ENCODE assay signal across 18 cellular contexts in genomic region chr2:64210816-64211215, GRCh38.
DNase-seq lines count a peak whose midpoint lies in the region; ATAC-seq and TF ChIP-seq lines count a peak whose summit lies in the region.
"Had no signal": no experiment of that assay in that cellular context is flagged by ENCODE, and none has a peak within 500 bp of the region (broad histone marks: within the 10 kb centered on the region; RNA-seq: fewer than 3 reads in every experiment).

No MANE protein-coding gene starts in this region.

- H3K9me3 ChIP-seq in vagina (no peaks in the 10 kb centered on the region), body of pancreas (no peaks in the 10 kb centered on the region)
- H3K9me3 ChIP-seq: left lung, SJCRH30 had no signal

- no peak for TF ChIP-seq POLR2A in vagina (IDR thresholded peaks at IDR 0.05)
- no peak for TF ChIP-seq POLR2A in body of pancreas (IDR thresholded peaks at IDR 0.05)

- no peaks in the 10 kb centered on the region for H3K27me3 Mint-ChIP-seq in activated T-helper 2 cell treated with anti-CD3 and anti-CD28 coated beads, Interferon-gamma antibody, Interleukin-2, Interleukin-4, amounts not matched to agents 10 μg/mL and 5 μg/mL and 100 μg/mL, durations not matched to agents 14 hours and 24 hours and 36 hours (ENCODE audit: low read depth)
- no peaks in the 10 kb centered on the region for H3K27me3 Mint-ChIP-seq in memory B cell
- H3K27me3 Mint-ChIP-seq: naive thymus-derived CD8-positive, alpha-beta T cell had no signal

- H3K27me3 ChIP-seq in vagina (no peaks in the 10 kb centered on the region), body of pancreas (no peaks in the 10 kb centered on the region)
- H3K27me3 ChIP-seq: cardiac muscle cell, left lung, SJCRH30 had no signal

- ATAC-seq in memory B cell (ENCODE audit: low read depth) (no peak), body of pancreas (no peak)
- ATAC-seq: left lung; naive thymus-derived CD8-positive, alpha-beta T cell had no signal

- H3K4me3 Mint-ChIP-seq in activated T-helper 2 cell treated with anti-CD3 and anti-CD28 coated beads, Interferon-gamma antibody, Interleukin-2, Interleukin-4, amounts not matched to agents 10 μg/mL and 5 μg/mL and 100 μg/mL, durations not matched to agents 14 hours and 24 hours and 36 hours (ENCODE audit: low read depth), result no peak overlapping the region
- no peak overlapping the region for H3K4me3 Mint-ChIP-seq in memory B cell
- H3K4me3 Mint-ChIP-seq: naive thymus-derived CD8-positive, alpha-beta T cell had no signal

- intact Hi-C loops in activated T-helper 2 cell treated with anti-CD3 and anti-CD28 coated beads, Interferon-gamma antibody, Interleukin-2, Interleukin-4, amounts not matched to agents 10 μg/mL and 5 μg/mL and 100 μg/mL, durations not matched to agents 14 hours and 24 hours and 36 hours (cut with micrococcal nuclease), result loop anchor here (5.0 kb wide), 4 partner anchors 331 to 771 kb away; partner anchors contain the start of gene SERTAD2
- intact Hi-C loops in vagina (cut with DNase I) (no loop called here), body of pancreas (cut with DNase I) (no loop called here)

- peak overlapping the region; percentile 26 for H3K27ac Mint-ChIP-seq in activated T-helper 2 cell treated with anti-CD3 and anti-CD28 coated beads, Interferon-gamma antibody, Interleukin-2, Interleukin-4, amounts not matched to agents 10 μg/mL and 5 μg/mL and 100 μg/mL, durations not matched to agents 14 hours and 24 hours and 36 hours
- peak overlapping the region; percentile 100 for H3K27ac Mint-ChIP-seq in memory B cell

- 94 to 100% methylated on average over 3 of the region's 3 CpGs for WGBS in body of pancreas, 2 donors

- H3K36me3 ChIP-seq in vagina (no peaks in the 10 kb centered on the region), body of pancreas (replicated peaks in 1 of 2; ENCODE audit: insufficient read depth in 1 of 2, low read depth in 2 of 2) (no peaks in the 10 kb centered on the region)
- H3K36me3 ChIP-seq: cardiac muscle cell, left lung, SJCRH30 had no signal

- TF ChIP-seq CTCF in vagina (IDR thresholded peaks at IDR 0.05) (no peak), body of pancreas (IDR thresholded peaks at IDR 0.05) (no peak)

- H3K4me3 ChIP-seq in vagina, result no peak overlapping the region
- no peak overlapping the region for H3K4me3 ChIP-seq in body of pancreas
- H3K4me3 ChIP-seq: cardiac muscle cell, left lung, SJCRH30 had no signal

- peaks cover 18% of the 10 kb centered on the region for H3K4me1 ChIP-seq in vagina
- H3K4me1 ChIP-seq in body of pancreas, result peaks cover 10% of the 10 kb centered on the region

- no peaks in the 10 kb centered on the region for H3K36me3 Mint-ChIP-seq in activated T-helper 2 cell treated with anti-CD3 and anti-CD28 coated beads, Interferon-gamma antibody, Interleukin-2, Interleukin-4, amounts not matched to agents 10 μg/mL and 5 μg/mL and 100 μg/mL, durations not matched to agents 14 hours and 24 hours and 36 hours (ENCODE audit: low read depth)
- peaks cover 8% of the 10 kb centered on the region for H3K36me3 Mint-ChIP-seq in memory B cell
- H3K36me3 Mint-ChIP-seq: naive thymus-derived CD8-positive, alpha-beta T cell had no signal

- H3K27ac ChIP-seq in vagina (peak overlapping the region; percentile 30), body of pancreas (no peak overlapping the region)
- H3K27ac ChIP-seq: cardiac muscle cell, SJCRH30 had no signal

- no peaks in the 10 kb centered on the region for H3K9me3 Mint-ChIP-seq in activated T-helper 2 cell treated with anti-CD3 and anti-CD28 coated beads, Interferon-gamma antibody, Interleukin-2, Interleukin-4, amounts not matched to agents 10 μg/mL and 5 μg/mL and 100 μg/mL, durations not matched to agents 14 hours and 24 hours and 36 hours
- H3K9me3 Mint-ChIP-seq in memory B cell, result peaks cover 1% of the 10 kb centered on the region
- H3K9me3 Mint-ChIP-seq: naive thymus-derived CD8-positive, alpha-beta T cell had no signal

- peaks cover 53% of the 10 kb centered on the region for H3K4me1 Mint-ChIP-seq in activated T-helper 2 cell treated with anti-CD3 and anti-CD28 coated beads, Interferon-gamma antibody, Interleukin-2, Interleukin-4, amounts not matched to agents 10 μg/mL and 5 μg/mL and 100 μg/mL, durations not matched to agents 14 hours and 24 hours and 36 hours (ENCODE audit: low read depth)
- peaks cover 41% of the 10 kb centered on the region for H3K4me1 Mint-ChIP-seq in memory B cell

- peak; percentile 20 for DNase-seq in stimulated activated CD4-positive, alpha-beta T cell treated with anti-CD3 and anti-CD28 coated beads, Interleukin-15, amount 100 ng/mL, for 24 hours
- no peak for DNase-seq in stimulated activated CD4-positive, alpha-beta T cell treated with anti-CD3 and anti-CD28 coated beads, Interleukin-4, amount 100 ng/mL, for 1 hour
- DNase-seq in activated T-helper 2 cell treated with anti-CD3 and anti-CD28 coated beads, Interferon-gamma antibody, Interleukin-2, Interleukin-4, amounts not matched to agents 10 μg/mL and 5 μg/mL and 100 μg/mL, durations not matched to agents 14 hours and 24 hours and 36 hours (ENCODE audit: low spot score), result no peak
- no peak for DNase-seq in memory B cell (ENCODE audit: low spot score in 2 of 2)
- DNase-seq in vagina (ENCODE audit: extremely low spot score in 2 of 2), result no peak
- no peak for DNase-seq in body of pancreas
- no peak for DNase-seq in midbrain (lab: John Stamatoyannopoulos, UW)
- DNase-seq in GM03348 (ENCODE audit: low spot score), result no peak
- DNase-seq: activated CD4-positive, alpha-beta T cell treated with anti-CD3 and anti-CD28 coated beads, Interleukin-2, amount 50 U/mL, for 4 hours; AML-193; effector CD4-positive, alpha-beta T cell; left lung; naive thymus-derived CD8-positive, alpha-beta T cell; NCI-H1436; NCI-H446; SJCRH30; T1000 had no signal
